ENCODE assay signal across 10 cellular contexts in genomic region chr4:2402453-2402852, GRCh38. TPM values are rescaled to one million over a fixed set of nuclear protein-coding genes. Genes with fewer than 3 reads are reported as not detected.
A peak's percentile ranks its signal among the peaks of the same experiment; 100 is the strongest.
DNase-seq lines count a peak whose midpoint lies in the region; ATAC-seq and TF ChIP-seq lines count a peak whose summit lies in the region.
"Had no signal": no experiment of that assay in that cellular context is flagged by ENCODE, and none has a peak within 500 bp of the region (broad histone marks: within the 10 kb centered on the region; RNA-seq: fewer than 3 reads in every experiment).

No MANE protein-coding gene starts in this region.

- H3K4me3 Mint-ChIP-seq in activated CD8-positive, alpha-beta T cell treated with anti-CD3 and anti-CD28 coated beads, Interleukin-2, amount 10 ng/mL, durations not matched to agents 7 days and 5 days: peak overlapping the region; percentile 57
- H3K4me3 Mint-ChIP-seq: stimulated activated naive B cell treated with anti-CD40 and anti-IgM and Interleukin-4, amounts not matched to agents 10 μg/mL and 1 μg/mL and 100 μg/mL, for 72 hours had no signal

- H3K4me1 ChIP-seq in hepatocyte (ENCODE audit: insufficient read depth): peaks cover 4% of the 10 kb centered on the region

- no peaks in the 10 kb centered on the region for H3K9me3 Mint-ChIP-seq in activated CD8-positive, alpha-beta T cell treated with anti-CD3 and anti-CD28 coated beads, Interleukin-2, amount 10 ng/mL, durations not matched to agents 7 days and 5 days (ENCODE audit: insufficient read depth)
- H3K9me3 Mint-ChIP-seq: stimulated activated naive B cell treated with anti-CD40 and anti-IgM and Interleukin-4, amounts not matched to agents 10 μg/mL and 1 μg/mL and 100 μg/mL, for 72 hours had no signal

- no peaks in the 10 kb centered on the region for H3K36me3 Mint-ChIP-seq in activated CD8-positive, alpha-beta T cell treated with anti-CD3 and anti-CD28 coated beads, Interleukin-2, amount 10 ng/mL, durations not matched to agents 7 days and 5 days (ENCODE audit: low read depth)
- H3K36me3 Mint-ChIP-seq: stimulated activated naive B cell treated with anti-CD40 and anti-IgM and Interleukin-4, amounts not matched to agents 10 μg/mL and 1 μg/mL and 100 μg/mL, for 72 hours had no signal

- H4K20me1 ChIP-seq in hepatocyte (ENCODE audit: insufficient read depth, poor library complexity, severe bottlenecking): no peaks in the 10 kb centered on the region

- peaks cover 15% of the 10 kb centered on the region for H3K27me3 Mint-ChIP-seq in activated CD8-positive, alpha-beta T cell treated with anti-CD3 and anti-CD28 coated beads, Interleukin-2, amount 10 ng/mL, durations not matched to agents 7 days and 5 days (ENCODE audit: low read depth)

- no peaks in the 10 kb centered on the region for H3K9me2 ChIP-seq in hepatocyte (replicated peaks; ENCODE audit: insufficient read depth)

- H3K4me3 ChIP-seq in HL-60 (replicated peaks; ENCODE audit: insufficient read depth, low read length) (peak overlapping the region; percentile 3), hepatocyte (no peak overlapping the region), skeletal muscle cell (ENCODE audit: low read depth, low read length) (peak overlapping the region; percentile 21)

- peak; percentile 53 for ATAC-seq in activated CD8-positive, alpha-beta T cell treated with anti-CD3 and anti-CD28 coated beads, Interleukin-2, amount 10 ng/mL, durations not matched to agents 7 days and 5 days
- no peak for ATAC-seq in HG02840 (IDR thresholded peaks at IDR 0.05; ENCODE audit: low FRiP score, unreplicated experiment)

- peak overlapping the region; percentile 80 for H3K4me2 ChIP-seq in hepatocyte

- no peaks in the 10 kb centered on the region for H3K27me3 ChIP-seq in HL-60 (ENCODE audit: insufficient read depth, poor library complexity, severe bottlenecking)
- no peaks in the 10 kb centered on the region for H3K27me3 ChIP-seq in hepatocyte

- no peak overlapping the region for H3K27ac ChIP-seq in HL-60 (replicated peaks)
- no peak overlapping the region for H3K27ac ChIP-seq in hepatocyte

- H3K4me1 Mint-ChIP-seq in activated CD8-positive, alpha-beta T cell treated with anti-CD3 and anti-CD28 coated beads, Interleukin-2, amount 10 ng/mL, durations not matched to agents 7 days and 5 days (ENCODE audit: low read depth): peaks cover 18% of the 10 kb centered on the region

- DNase-seq in HL-60 (ENCODE audit: low read depth in 1 of 2, low spot score in 1 of 2) (no peak), hepatocyte (ENCODE audit: low spot score) (no peak), skeletal muscle cell (ENCODE audit: low read depth) (no peak), activated gamma-delta T cell (lab: John Stamatoyannopoulos, UW) (no peak), middle frontal gyrus (ENCODE audit: extremely low spot score, low spot score) (no peak), mesenteric fat pad (ENCODE audit: low spot score) (no peak)
- peak; percentile 36 for DNase-seq in activated CD8-positive, alpha-beta T cell treated with anti-CD3 and anti-CD28 coated beads, Interleukin-2, amount 10 ng/mL, durations not matched to agents 7 days and 5 days
- DNase-seq: stimulated activated naive B cell treated with anti-CD40 and anti-IgM and Interleukin-4, amounts not matched to agents 10 μg/mL and 1 μg/mL and 100 μg/mL, for 72 hours had no signal

- H3K79me2 ChIP-seq in hepatocyte: no peaks in the 10 kb centered on the region

- H2AFZ ChIP-seq in hepatocyte: peak overlapping the region; percentile 11

- 13% methylated on average over 12 of the region's 12 CpGs for WGBS in hepatocyte (ENCODE audit: low lambda C conversion rate, missing lambda C conversion rate)

- H3K27ac Mint-ChIP-seq in activated CD8-positive, alpha-beta T cell treated with anti-CD3 and anti-CD28 coated beads, Interleukin-2, amount 10 ng/mL, durations not matched to agents 7 days and 5 days: no peak overlapping the region
- H3K27ac Mint-ChIP-seq: stimulated activated naive B cell treated with anti-CD40 and anti-IgM and Interleukin-4, amounts not matched to agents 10 μg/mL and 1 μg/mL and 100 μg/mL, for 72 hours had no signal

- H3K9me3 ChIP-seq in hepatocyte (ENCODE audit: low read depth): no peaks in the 10 kb centered on the region

- CTCF ChIA-PET in activated CD8-positive, alpha-beta T cell treated with anti-CD3 and anti-CD28 coated beads, Interleukin-2, amount 10 ng/mL, durations not matched to agents 7 days and 5 days (lab: Charles Lee): interaction anchor here (1.8 to 2.1 kb wide), 2 partner anchors 9 kb away, joined by 6 to 19 read pairs; no protein-coding TSS in a partner anchor

- POLR2A ChIA-PET in activated CD8-positive, alpha-beta T cell treated with anti-CD3 and anti-CD28 coated beads, Interleukin-2, amount 10 ng/mL, durations not matched to agents 7 days and 5 days (lab: Charles Lee): interaction anchor here (0.7 to 3.3 kb wide), 3 partner anchors 10 to 161 kb away, joined by 3 to 19 read pairs (median 4); partner anchors contain the start of genes CFAP99, HAUS3, POLN and ZFYVE28

- TF ChIP-seq CTCF in HL-60 (IDR thresholded peaks at IDR 0.05; ENCODE audit: insufficient read depth, low read length): no peak
- TF ChIP-seq CTCF in hepatocyte (IDR thresholded peaks at IDR 0.05; ENCODE audit: poor library complexity): no peak

- no peaks in the 10 kb centered on the region for H3K36me3 ChIP-seq in hepatocyte (replicated peaks; ENCODE audit: insufficient read depth, low read depth)

RNA-seq across cellular contexts. Expression of gene ZFYVE28, which starts 16.0 kb away (rescaled TPM):
- 1 to 10 TPM; 6.1 to 6.3 TPM for total RNA-seq in activated CD8-positive, alpha-beta T cell treated with anti-CD3 and anti-CD28 coated beads, Interleukin-2, amount 10 ng/mL, durations not matched to agents 7 days and 5 days
- 0.60 and 2.2 TPM in 2 replicates for total RNA-seq in hepatocyte
- polyA plus RNA-seq in hepatocyte: 3.1 and 3.4 TPM in 2 replicates
- 12.9 TPM for total RNA-seq in mesenteric fat pad

RNA-seq across cellular contexts. Expression of gene CFAP99, which starts 16.3 kb away (rescaled TPM):
- not detected for total RNA-seq in activated CD8-positive, alpha-beta T cell treated with anti-CD3 and anti-CD28 coated beads, Interleukin-2, amount 10 ng/mL, durations not matched to agents 7 days and 5 days
- 0.04 TPM in 1 of 2 replicates, not detected in the other for total RNA-seq in hepatocyte
- polyA plus RNA-seq in hepatocyte: 0.09 TPM in 1 of 2 replicates, not detected in the other
- not detected for total RNA-seq in mesenteric fat pad
- total RNA-seq: kidney epithelial cell had no signal
